Comparison of ENCODE assay signal across 18 cellular contexts in genomic region chr11:13054278-13054677, GRCh38. TPM values are rescaled to one million over a fixed set of nuclear protein-coding genes. Genes with fewer than 3 reads are reported as not detected.
"Had no signal": no experiment of that assay in that cellular context is flagged by ENCODE, and none has a peak within 500 bp of the region (broad histone marks: within the 10 kb centered on the region; RNA-seq: fewer than 3 reads in every experiment).

No MANE protein-coding gene starts in this region.

- H3K27ac Mint-ChIP-seq: activated CD4-positive, alpha-beta T cell treated with anti-CD3 and anti-CD28 coated beads, Interleukin-2, amount 10 ng/mL, durations not matched to agents 7 days and 5 days; activated CD8-positive, alpha-beta T cell treated with anti-CD3 and anti-CD28 coated beads, Interleukin-2, amount 10 ng/mL, durations not matched to agents 7 days and 5 days; activated naive CD4-positive, alpha-beta T cell treated with anti-CD3 and anti-CD28 coated beads, Interleukin-2, amount 10 ng/mL, durations not matched to agents 7 days and 5 days; memory B cell; naive thymus-derived CD4-positive, alpha-beta T cell; stimulated activated naive CD8-positive, alpha-beta T cell treated with anti-CD3 and anti-CD28 coated beads, Interleukin-15, amount 100 ng/mL, for 72 hours had no signal

- H3K9me3 ChIP-seq: pancreas, right lobe of liver, suprapubic skin, upper lobe of left lung had no signal

- H3K27me3 ChIP-seq: pancreas, right lobe of liver, suprapubic skin, upper lobe of left lung had no signal

- H3K4me3 ChIP-seq: pancreas, right lobe of liver, smooth muscle cell, suprapubic skin, upper lobe of left lung had no signal

- H3K36me3 Mint-ChIP-seq: activated naive CD4-positive, alpha-beta T cell treated with anti-CD3 and anti-CD28 coated beads, Interleukin-2, amount 10 ng/mL, durations not matched to agents 7 days and 5 days; memory B cell; naive thymus-derived CD4-positive, alpha-beta T cell had no signal

- DNase-seq: activated CD4-positive, alpha-beta T cell treated with anti-CD3 and anti-CD28 coated beads, Interleukin-2, amount 10 ng/mL, durations not matched to agents 7 days and 5 days; activated CD8-positive, alpha-beta memory T cell treated with anti-CD3 and anti-CD28 coated beads, Interleukin-2, amount 50 U/mL, for 4 hours; activated CD8-positive, alpha-beta T cell treated with anti-CD3 and anti-CD28 coated beads, Interleukin-2, amount 10 ng/mL, durations not matched to agents 7 days and 5 days; activated effector memory CD4-positive, alpha-beta T cell treated with Interleukin-2 at 50 U/mL for 16 hours; activated naive CD4-positive, alpha-beta T cell treated with anti-CD3 and anti-CD28 coated beads, Interleukin-2, amount 10 ng/mL, durations not matched to agents 7 days and 5 days; activated T-cell treated with anti-CD3 and anti-CD28 coated beads, Interleukin-2, amount 50 U/mL, for 48 hours; effector CD4-positive, alpha-beta T cell; naive thymus-derived CD4-positive, alpha-beta T cell; pancreas; right lobe of liver; stimulated activated CD4-positive, alpha-beta T cell treated with anti-CD3 and anti-CD28 coated beads, Interleukin-4, amount 100 ng/mL, for 1 hour; stimulated activated naive CD8-positive, alpha-beta T cell treated with anti-CD3 and anti-CD28 coated beads, Interleukin-15, amount 100 ng/mL, for 72 hours; T-helper 9 cell; upper lobe of left lung had no signal

- H3K9me3 Mint-ChIP-seq: activated CD4-positive, alpha-beta T cell treated with anti-CD3 and anti-CD28 coated beads, Interleukin-2, amount 10 ng/mL, durations not matched to agents 7 days and 5 days; activated naive CD4-positive, alpha-beta T cell treated with anti-CD3 and anti-CD28 coated beads, Interleukin-2, amount 10 ng/mL, durations not matched to agents 7 days and 5 days; stimulated activated naive CD8-positive, alpha-beta T cell treated with anti-CD3 and anti-CD28 coated beads, Interleukin-15, amount 100 ng/mL, for 72 hours had no signal

- H3K4me3 Mint-ChIP-seq: activated CD4-positive, alpha-beta T cell treated with anti-CD3 and anti-CD28 coated beads, Interleukin-2, amount 10 ng/mL, durations not matched to agents 7 days and 5 days; activated CD8-positive, alpha-beta T cell treated with anti-CD3 and anti-CD28 coated beads, Interleukin-2, amount 10 ng/mL, durations not matched to agents 7 days and 5 days; activated naive CD4-positive, alpha-beta T cell treated with anti-CD3 and anti-CD28 coated beads, Interleukin-2, amount 10 ng/mL, durations not matched to agents 7 days and 5 days; memory B cell; naive thymus-derived CD4-positive, alpha-beta T cell; stimulated activated naive CD8-positive, alpha-beta T cell treated with anti-CD3 and anti-CD28 coated beads, Interleukin-15, amount 100 ng/mL, for 72 hours had no signal

- H3K36me3 ChIP-seq: pancreas, right lobe of liver, suprapubic skin, upper lobe of left lung had no signal

- H3K4me1 ChIP-seq: right lobe of liver had no signal

- H3K27ac ChIP-seq: pancreas, right lobe of liver, upper lobe of left lung had no signal

- H3K4me1 Mint-ChIP-seq: memory B cell had no signal

- H3K4me2 ChIP-seq: smooth muscle cell had no signal

RNA-seq across cellular contexts. Expression of gene RASSF10, which starts 45.2 kb away (rescaled TPM):
- total RNA-seq: activated CD4-positive, alpha-beta T cell treated with anti-CD3 and anti-CD28 coated beads, Interleukin-2, amount 10 ng/mL, durations not matched to agents 7 days and 5 days; activated CD8-positive, alpha-beta T cell treated with anti-CD3 and anti-CD28 coated beads, Interleukin-2, amount 10 ng/mL, durations not matched to agents 7 days and 5 days; mononuclear cell; naive thymus-derived CD4-positive, alpha-beta T cell had no signal
- polyA plus RNA-seq: naive thymus-derived CD4-positive, alpha-beta T cell; smooth muscle cell had no signal
